Comparison of ENCODE assay signal across 9 cellular contexts in the genomic region with DNA sequence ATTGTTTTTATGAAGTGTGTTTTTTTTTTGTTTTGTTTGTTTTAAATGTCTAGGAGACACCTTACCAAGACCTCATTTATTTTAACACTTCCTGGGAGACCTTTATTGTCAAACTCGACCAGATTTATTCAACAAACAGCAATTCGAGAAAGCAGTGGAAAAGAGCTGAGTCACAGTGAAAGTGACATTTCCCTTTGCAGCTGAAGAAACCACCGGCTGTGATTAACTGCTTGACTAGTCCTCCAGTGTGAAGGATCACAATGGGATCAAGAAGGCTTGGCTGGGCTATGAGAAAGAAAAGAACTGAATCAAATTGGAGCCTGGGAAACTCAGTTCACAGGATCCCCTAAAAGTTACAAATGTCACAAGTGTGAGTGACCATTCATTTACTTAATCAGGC. TPM values are rescaled to one million over a fixed set of nuclear protein-coding genes. Genes with fewer than 3 reads are reported as not detected.
A peak's percentile ranks its signal among the peaks of the same experiment; 100 is the strongest.
DNase-seq lines count a peak whose midpoint lies in the region; ATAC-seq, FAIRE-seq and TF ChIP-seq lines count a peak whose summit lies in the region.
"Had no signal": no experiment of that assay in that cellular context is flagged by ENCODE, and none has a peak within 500 bp of the region (broad histone marks: within the 10 kb centered on the region; RNA-seq: fewer than 3 reads in every experiment).

No MANE protein-coding gene starts in this region.

- H3K9me3 Mint-ChIP-seq in activated naive CD8-positive, alpha-beta T cell treated with anti-CD3 and anti-CD28 coated beads, Interleukin-2, amount 50 U/mL, for 24 hours: peaks cover 22% of the 10 kb centered on the region
- H3K9me3 Mint-ChIP-seq in neural crest cell: peaks cover 14% of the 10 kb centered on the region

- peak overlapping the region; percentile 48 for H3K27ac Mint-ChIP-seq in activated naive CD8-positive, alpha-beta T cell treated with anti-CD3 and anti-CD28 coated beads, Interleukin-2, amount 50 U/mL, for 24 hours
- H3K27ac Mint-ChIP-seq in neural crest cell (ENCODE audit: unreplicated experiment): peak overlapping the region; percentile 96

- no peaks in the 10 kb centered on the region for H3K36me3 Mint-ChIP-seq in activated naive CD8-positive, alpha-beta T cell treated with anti-CD3 and anti-CD28 coated beads, Interleukin-2, amount 50 U/mL, for 24 hours (ENCODE audit: low read depth)
- H3K36me3 Mint-ChIP-seq in neural crest cell (ENCODE audit: low read depth): peaks cover 16% of the 10 kb centered on the region

- H3K27me3 Mint-ChIP-seq in activated naive CD8-positive, alpha-beta T cell treated with anti-CD3 and anti-CD28 coated beads, Interleukin-2, amount 50 U/mL, for 24 hours: peaks cover 19% of the 10 kb centered on the region
- H3K27me3 Mint-ChIP-seq in neural crest cell (ENCODE audit: low read depth): no peaks in the 10 kb centered on the region

- FAIRE-seq in HTR-8/SVneo (lab: Jason Lieb, UNC): no peak
- FAIRE-seq: colon had no signal

- intact Hi-C loops in sciatic nerve (cut with DNase I): loop anchor here (5.0 kb wide), 1 partner anchor 980 kb away; no protein-coding TSS in a partner anchor

- peak; percentile 27 for DNase-seq in AG08396 (ENCODE audit: low spot score)
- peak; percentile 10 for DNase-seq in activated naive CD8-positive, alpha-beta T cell treated with anti-CD3 and anti-CD28 coated beads, Interleukin-2, amount 50 U/mL, for 24 hours
- DNase-seq in neural crest cell (ENCODE audit: low read depth, low spot score): no peak
- no peak for DNase-seq in activated gamma-delta T cell (lab: John Stamatoyannopoulos, UW)
- no peak for DNase-seq in sciatic nerve (ENCODE audit: low spot score)
- DNase-seq in HTR-8/SVneo (ENCODE audit: insufficient read length, low spot score): no peak

- ATAC-seq in GM19372 (IDR thresholded peaks at IDR 0.05; ENCODE audit: low read depth, unreplicated experiment): peak; percentile 95
- ATAC-seq in HG03196 (IDR thresholded peaks at IDR 0.05; ENCODE audit: unreplicated experiment): peak; percentile 90
- peak; percentile 85 for ATAC-seq in activated naive CD8-positive, alpha-beta T cell treated with anti-CD3 and anti-CD28 coated beads, Interleukin-2, amount 50 U/mL, for 24 hours
- no peak for ATAC-seq in sciatic nerve

- no peak for TF ChIP-seq CTCF in neural crest cell (conservative IDR thresholded peaks at IDR 0.05)

- H3K4me3 Mint-ChIP-seq in activated naive CD8-positive, alpha-beta T cell treated with anti-CD3 and anti-CD28 coated beads, Interleukin-2, amount 50 U/mL, for 24 hours: no peak overlapping the region
- H3K4me3 Mint-ChIP-seq in neural crest cell: peak overlapping the region; percentile 17

- peaks cover 15% of the 10 kb centered on the region for H3K4me1 Mint-ChIP-seq in activated naive CD8-positive, alpha-beta T cell treated with anti-CD3 and anti-CD28 coated beads, Interleukin-2, amount 50 U/mL, for 24 hours
- peaks cover 22% of the 10 kb centered on the region for H3K4me1 Mint-ChIP-seq in neural crest cell

RNA-seq across cellular contexts. Expression of a gene that starts 11.9 kb away (rescaled TPM):
- total RNA-seq in neural crest cell: not detected in 2 replicates
- total RNA-seq in sciatic nerve: not detected

Comparison
In these comparisons a context has a peak if more than half of its experiments do, and no peak if none do; other contexts are left out.
1. DNase-seq: peak in AG08396 (single experiment) and activated naive CD8-positive, alpha-beta T cell treated with anti-CD3 and anti-CD28 coated beads, Interleukin-2, amount 50 U/mL, for 24 hours (single experiment); none in neural crest cell (single experiment), activated gamma-delta T cell (single experiment), sciatic nerve (single experiment) and HTR-8/SVneo (single experiment).